ENCODE assay signal across 9 cellular contexts in the genomic region with DNA sequence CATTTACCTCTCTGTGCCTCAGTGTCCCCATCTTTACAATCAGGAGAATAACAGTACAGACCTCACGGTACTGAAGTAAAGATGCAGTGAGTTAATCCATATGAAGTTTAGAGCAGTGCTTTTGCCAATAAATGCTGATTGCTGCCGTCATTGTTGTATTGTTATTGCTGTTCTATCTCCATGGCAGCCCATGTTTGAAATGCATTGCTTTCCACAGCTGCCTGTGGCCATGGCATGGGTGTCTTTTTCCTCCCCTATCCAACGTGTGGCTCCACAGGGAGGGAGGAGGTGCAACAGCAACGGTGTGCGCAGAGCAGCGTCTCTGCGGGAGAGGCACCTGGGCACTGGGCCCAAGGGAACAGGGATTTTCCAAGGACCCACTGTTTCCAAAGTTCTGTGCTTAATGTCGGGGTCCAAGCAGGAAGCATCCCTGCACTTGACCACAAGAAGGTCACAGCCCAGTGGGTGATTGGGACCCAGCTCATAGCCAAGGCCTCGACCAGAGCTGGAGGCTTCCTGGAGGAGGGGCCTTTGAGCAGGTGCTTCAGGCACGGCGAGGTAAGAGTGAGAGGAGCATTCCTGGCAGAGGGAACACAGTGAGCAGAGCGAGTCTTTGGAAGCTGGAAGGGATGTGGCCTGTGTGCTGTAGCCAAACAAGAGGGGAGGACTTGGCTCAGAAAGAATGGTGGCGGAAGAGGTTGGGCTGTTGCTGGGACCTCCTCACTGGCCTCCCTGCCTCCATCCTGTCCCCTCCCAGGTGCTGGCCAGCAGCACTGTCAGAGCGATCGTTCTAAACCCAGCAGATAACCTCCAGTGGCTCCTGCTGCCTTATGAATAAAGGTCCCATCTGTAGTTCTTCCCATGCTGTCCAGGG. TPM values are rescaled to one million over a fixed set of nuclear protein-coding genes. Genes with fewer than 3 reads are reported as not detected.
DNase-seq lines count a peak whose midpoint lies in the region; ATAC-seq, FAIRE-seq and TF ChIP-seq lines count a peak whose summit lies in the region.
"Had no signal": no experiment of that assay in that cellular context is flagged by ENCODE, and none has a peak within 500 bp of the region (broad histone marks: within the 10 kb centered on the region; RNA-seq: fewer than 3 reads in every experiment).

No MANE protein-coding gene starts in this region.

- no peaks in the 10 kb centered on the region for H3K9me3 ChIP-seq in A549

- H3K27me3 Mint-ChIP-seq in central memory CD8-positive, alpha-beta T cell = no peaks in the 10 kb centered on the region
- H3K27me3 Mint-ChIP-seq in mesothelial cell of epicardium (ENCODE audit: low read depth) = no peaks in the 10 kb centered on the region

- no peak for FAIRE-seq in A549 (lab: Jason Lieb, UNC)

- no peak for TF ChIP-seq POLR2A in A549 (IDR thresholded peaks at IDR 0.05; ENCODE audit: low read length)

- no peak for TF ChIP-seq CTCF in A549 (IDR thresholded peaks at IDR 0.05)
- no peak for TF ChIP-seq CTCF in mesothelial cell of epicardium (IDR thresholded peaks at IDR 0.05; ENCODE audit: unreplicated experiment)

- H3K36me3 Mint-ChIP-seq in central memory CD8-positive, alpha-beta T cell (ENCODE audit: insufficient read depth) = peaks cover 16% of the 10 kb centered on the region
- peaks cover 3% of the 10 kb centered on the region for H3K36me3 Mint-ChIP-seq in mesothelial cell of epicardium

- H3K9me3 Mint-ChIP-seq in central memory CD8-positive, alpha-beta T cell = no peaks in the 10 kb centered on the region
- H3K9me3 Mint-ChIP-seq in mesothelial cell of epicardium = no peaks in the 10 kb centered on the region

- ATAC-seq in A549 = no peak; a peak in 2 of 6 replicates
- no peak for ATAC-seq in central memory CD8-positive, alpha-beta T cell (replicated peaks; ENCODE audit: extremely low read depth, poor library complexity, severe bottlenecking)
- ATAC-seq in GM18520 (IDR thresholded peaks at IDR 0.05; ENCODE audit: unreplicated experiment) = no peak
- ATAC-seq in HG02763 (IDR thresholded peaks at IDR 0.05; ENCODE audit: unreplicated experiment) = no peak

- TF ChIP-seq RAD21 in A549 (conservative IDR thresholded peaks at IDR 0.05 in 1 of 2, IDR thresholded peaks at IDR 0.05 in 1 of 2) = no peak
- TF ChIP-seq RAD21 in Ishikawa (IDR thresholded peaks at IDR 0.05; ENCODE audit: low read depth) = no peak

- DNase-seq in A549 (ENCODE audit: low read depth in 1 of 2, low spot score in 1 of 2) (no peak), mesothelial cell of epicardium (ENCODE audit: low spot score in 2 of 2, unreplicated experiment in 2 of 2) (no peak), CD1c-positive myeloid dendritic cell (ENCODE audit: extremely low spot score) (no peak), HCEC 1CT (no peak)
- DNase-seq in central memory CD8-positive, alpha-beta T cell (ENCODE audit: low spot score in 2 of 2) = no peak
- DNase-seq: nucleus accumbens had no signal

- CTCF ChIA-PET in A549 (lab: Yijun Ruan, JAX) = interaction anchor here (1.3 to 8.9 kb wide), 4 partner anchors 9 to 175 kb away, joined by 4 to 112 read pairs (median 38); no protein-coding TSS in a partner anchor

- peaks cover 70% of the 10 kb centered on the region for H3K4me1 ChIP-seq in A549

- 54% methylated on average over 15 of the region's 15 CpGs for WGBS in A549 (ENCODE audit: missing lambda C conversion rate)

- H3K4me3 Mint-ChIP-seq in central memory CD8-positive, alpha-beta T cell = peak overlapping the region; percentile 25
- H3K4me3 Mint-ChIP-seq in mesothelial cell of epicardium = peak overlapping the region; percentile 21

- TF ChIP-seq EP300 in A549 (IDR thresholded peaks at IDR 0.05) (no peak), Ishikawa (IDR thresholded peaks at IDR 0.05; ENCODE audit: borderline replicate concordance) (no peak)

- POLR2A ChIA-PET in A549 (lab: Yijun Ruan, JAX) = no interaction called here

- no peak overlapping the region for H3K4me3 ChIP-seq in A549

- peak overlapping the region; percentile 84 for H3K4me2 ChIP-seq in A549

- H3K4me1 Mint-ChIP-seq in central memory CD8-positive, alpha-beta T cell = peaks cover 40% of the 10 kb centered on the region
- peaks cover 49% of the 10 kb centered on the region for H3K4me1 Mint-ChIP-seq in mesothelial cell of epicardium

- H3K27ac ChIP-seq in A549 = peak overlapping the region; percentile 84 to 88

- H3K27ac Mint-ChIP-seq in central memory CD8-positive, alpha-beta T cell (ENCODE audit: low read depth) = peak overlapping the region; percentile 53
- peak overlapping the region; percentile 93 for H3K27ac Mint-ChIP-seq in mesothelial cell of epicardium

TF ChIP-seq in A549, 52 proteins besides CTCF, POLR2A, EP300 and RAD21:
- TF ChIP-seq NPAS2 (CRISPR knock-in tag; IDR thresholded peaks at IDR 0.05; ENCODE audit: borderline replicate concordance) = no peak
- TF ChIP-seq RNF2 (IDR thresholded peaks at IDR 0.05; ENCODE audit: borderline replicate concordance, low read depth) = no peak
- no peak for TF ChIP-seq FOSB (CRISPR knock-in tag; IDR thresholded peaks at IDR 0.05)

TF ChIP-seq in Ishikawa, 13 proteins besides CTCF, POLR2A, EP300 and RAD21:
- TF ChIP-seq TAF1 (IDR thresholded peaks at IDR 0.05; ENCODE audit: low read depth) = no peak; the same call in 1 of the 2 replicates
- 0 out of 2 replicates have a peak, but pooled peaks have one; percentile 57 for TF ChIP-seq ZBTB7A (IDR thresholded peaks at IDR 0.05; ENCODE audit: low read depth)
- TF ChIP-seq, protein P1, sequence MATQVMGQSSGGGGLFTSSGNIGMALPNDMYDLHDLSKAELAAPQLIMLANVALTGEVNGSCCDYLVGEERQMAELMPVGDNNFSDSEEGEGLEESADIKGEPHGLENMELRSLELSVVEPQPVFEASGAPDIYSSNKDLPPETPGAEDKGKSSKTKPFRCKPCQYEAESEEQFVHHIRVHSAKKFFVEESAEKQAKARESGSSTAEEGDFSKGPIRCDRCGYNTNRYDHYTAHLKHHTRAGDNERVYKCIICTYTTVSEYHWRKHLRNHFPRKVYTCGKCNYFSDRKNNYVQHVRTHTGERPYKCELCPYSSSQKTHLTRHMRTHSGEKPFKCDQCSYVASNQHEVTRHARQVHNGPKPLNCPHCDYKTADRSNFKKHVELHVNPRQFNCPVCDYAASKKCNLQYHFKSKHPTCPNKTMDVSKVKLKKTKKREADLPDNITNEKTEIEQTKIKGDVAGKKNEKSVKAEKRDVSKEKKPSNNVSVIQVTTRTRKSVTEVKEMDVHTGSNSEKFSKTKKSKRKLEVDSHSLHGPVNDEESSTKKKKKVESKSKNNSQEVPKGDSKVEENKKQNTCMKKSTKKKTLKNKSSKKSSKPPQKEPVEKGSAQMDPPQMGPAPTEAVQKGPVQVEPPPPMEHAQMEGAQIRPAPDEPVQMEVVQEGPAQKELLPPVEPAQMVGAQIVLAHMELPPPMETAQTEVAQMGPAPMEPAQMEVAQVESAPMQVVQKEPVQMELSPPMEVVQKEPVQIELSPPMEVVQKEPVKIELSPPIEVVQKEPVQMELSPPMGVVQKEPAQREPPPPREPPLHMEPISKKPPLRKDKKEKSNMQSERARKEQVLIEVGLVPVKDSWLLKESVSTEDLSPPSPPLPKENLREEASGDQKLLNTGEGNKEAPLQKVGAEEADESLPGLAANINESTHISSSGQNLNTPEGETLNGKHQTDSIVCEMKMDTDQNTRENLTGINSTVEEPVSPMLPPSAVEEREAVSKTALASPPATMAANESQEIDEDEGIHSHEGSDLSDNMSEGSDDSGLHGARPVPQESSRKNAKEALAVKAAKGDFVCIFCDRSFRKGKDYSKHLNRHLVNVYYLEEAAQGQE (IDR thresholded peaks at IDR 0.05; ENCODE audit: low read depth) = 0 out of 2 replicates have a peak, but pooled peaks have one; percentile 23
TF ChIP-seq in Ishikawa: peak in this region for 2.

RNA-seq across cellular contexts. Expression of a gene that starts 3.9 kb away (rescaled TPM):
- polyA plus RNA-seq in A549 (2011; rRNA removed) (3.5 and 7.1 TPM in 2 replicates), A549 (2017; fragmentation: RNase III; extraction: RNeasy Plus Mini Kit Qiagen cat#74134 plus additional on column Dnase treatment) (18.9 to 23.8 TPM (median 23.3 TPM) in 3 replicates)
- polyA plus RNA-seq in A549 (2012; cell fraction: cytosol; rRNA removed) = 7.1 and 11.2 TPM in 2 replicates
- 27.6 and 28.1 TPM in 2 replicates for polyA plus RNA-seq in A549 (2012; cell fraction: nucleus; rRNA removed)
- polyA minus RNA-seq in A549 (2011; rRNA and poly(A)+ RNA removed) = 5.7 and 9.7 TPM in 2 replicates
- 127 to 137 TPM (median 129 TPM) in 3 replicates for total RNA-seq in mesothelial cell of epicardium
